ENCODE assay signal across 8 cellular contexts in the genomic region with DNA sequence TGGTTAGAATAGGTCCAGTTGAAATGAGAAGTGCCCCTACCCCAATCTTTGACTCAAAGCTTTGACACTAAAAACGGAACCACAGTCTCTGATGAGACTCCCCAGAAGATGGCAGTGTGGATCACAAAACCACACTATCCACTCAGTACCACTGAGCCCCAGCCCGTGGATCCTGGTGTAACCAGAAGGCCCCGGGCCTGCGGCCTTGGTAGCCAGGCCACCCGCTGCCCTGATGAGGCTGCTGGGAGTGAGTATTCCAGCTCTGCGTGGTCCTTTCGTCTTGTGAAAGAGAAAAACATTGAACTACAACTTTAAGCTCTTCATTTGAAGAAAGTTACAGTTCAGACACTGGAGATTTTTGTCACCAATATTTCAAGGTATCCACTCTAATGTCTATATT. TPM values are rescaled to one million over a fixed set of nuclear protein-coding genes. Genes with fewer than 3 reads are reported as not detected.
DNase-seq lines count a peak whose midpoint lies in the region; ATAC-seq and TF ChIP-seq lines count a peak whose summit lies in the region.

No MANE protein-coding gene starts in this region.

- no peaks in the 10 kb centered on the region for H3K4me1 Mint-ChIP-seq in activated naive CD4-positive, alpha-beta T cell treated with anti-CD3 and anti-CD28 coated beads for 36 hours (ENCODE audit: low read depth)

- H3K9me3 Mint-ChIP-seq in activated naive CD4-positive, alpha-beta T cell treated with anti-CD3 and anti-CD28 coated beads for 36 hours, result no peaks in the 10 kb centered on the region

- ATAC-seq in thoracic aorta (ENCODE audit: insufficient number of reproducible peaks, low FRiP score, low read depth) (peak; percentile 58), HG02884 (IDR thresholded peaks at IDR 0.05; ENCODE audit: unreplicated experiment) (no peak)

- TF ChIP-seq CTCF in GM12874 (IDR thresholded peaks at IDR 0.05; ENCODE audit: insufficient read depth, low read depth, low read length) (peak; percentile 63), thoracic aorta (IDR thresholded peaks at IDR 0.05) (peak; percentile 61)

- no peak overlapping the region for H3K27ac Mint-ChIP-seq in activated naive CD4-positive, alpha-beta T cell treated with anti-CD3 and anti-CD28 coated beads for 36 hours

- H3K36me3 ChIP-seq in SJCRH30 (no peaks in the 10 kb centered on the region), thoracic aorta (no peaks in the 10 kb centered on the region)

- intact Hi-C loops in activated naive CD4-positive, alpha-beta T cell treated with anti-CD3 and anti-CD28 coated beads for 36 hours (cut with micrococcal nuclease), result loop anchor here (1.0 kb wide), 4 partner anchors 102 to 1537 kb away; no protein-coding TSS in a partner anchor

- H3K36me3 Mint-ChIP-seq in activated naive CD4-positive, alpha-beta T cell treated with anti-CD3 and anti-CD28 coated beads for 36 hours (ENCODE audit: low read depth), result no peaks in the 10 kb centered on the region

- H3K27me3 ChIP-seq in SJCRH30, result no peaks in the 10 kb centered on the region
- no peaks in the 10 kb centered on the region for H3K27me3 ChIP-seq in thoracic aorta (replicated peaks; ENCODE audit: insufficient read depth)

- CTCF ChIA-PET in activated naive CD4-positive, alpha-beta T cell treated with anti-CD3 and anti-CD28 coated beads for 36 hours (lab: Charles Lee), result interaction anchor here (0.6 to 4.6 kb wide), 26 partner anchors 9 to 1646 kb away, joined by 3 to 122 read pairs (median 4); partner anchors contain the start of gene FBP1

- H3K9me3 ChIP-seq in SJCRH30 (replicated peaks) (no peaks in the 10 kb centered on the region), thoracic aorta (no peaks in the 10 kb centered on the region)

- peaks cover 2% of the 10 kb centered on the region for H3K27me3 Mint-ChIP-seq in activated naive CD4-positive, alpha-beta T cell treated with anti-CD3 and anti-CD28 coated beads for 36 hours (ENCODE audit: low read depth)

- H3K4me3 ChIP-seq in SJCRH30, result no peak overlapping the region
- H3K4me3 ChIP-seq in thoracic aorta, result no peak overlapping the region

- DNase-seq in LHCN-M2 (ENCODE audit: low read depth) (peak; percentile 85), SJCRH30 (peak; percentile 87 to 93), germinal center (ENCODE audit: low spot score) (peak; percentile 54), occipital lobe (lab: John Stamatoyannopoulos, UW) (peak; percentile 53), thoracic aorta (ENCODE audit: low spot score) (peak; percentile 46)
- peak; percentile 74 for DNase-seq in activated naive CD4-positive, alpha-beta T cell treated with anti-CD3 and anti-CD28 coated beads for 36 hours

- no peak overlapping the region for H3K27ac ChIP-seq in SJCRH30
- H3K27ac ChIP-seq in thoracic aorta, result peak overlapping the region; percentile 3 to 26

- H3K4me1 ChIP-seq in SJCRH30 (0 out of 2 replicates have a peak, but pooled peaks cover 3% of the 10 kb centered on the region), thoracic aorta (ENCODE audit: control insufficient read depth in 1 of 2, low read depth in 2 of 2) (peaks cover 5 to 42% of the 10 kb centered on the region in 2 donors)

- no peak overlapping the region for H3K4me3 Mint-ChIP-seq in activated naive CD4-positive, alpha-beta T cell treated with anti-CD3 and anti-CD28 coated beads for 36 hours

RNA-seq across cellular contexts. Expression of gene FBP1, which starts 42.2 kb away (rescaled TPM):
- not detected in 2 replicates for total RNA-seq in LHCN-M2 (2014; rRNA removed)
- polyA plus RNA-seq in LHCN-M2 (2012), result 0.18 TPM
- total RNA-seq in SJCRH30 (2014; rRNA removed; shearing (Covaris generic)), result not detected in 2 replicates
- 1 to 10 TPM; 1.5 to 1.9 TPM for total RNA-seq in activated naive CD4-positive, alpha-beta T cell treated with anti-CD3 and anti-CD28 coated beads for 36 hours
- not detected for total RNA-seq in occipital lobe
- 1 to 10 TPM; 3.8 to 6.6 TPM for total RNA-seq in thoracic aorta

RNA-seq across cellular contexts. Expression of gene AOPEP, which starts 45.0 kb away (rescaled TPM):
- total RNA-seq in LHCN-M2 (2014; rRNA removed), result 80.1 and 114 TPM in 2 replicates
- polyA plus RNA-seq in LHCN-M2 (2012), result 132 TPM
- 79.5 and 83.2 TPM in 2 replicates for total RNA-seq in SJCRH30 (2014; rRNA removed; shearing (Covaris generic))
- 1 to 10 TPM; 5.8 to 6.4 TPM for total RNA-seq in activated naive CD4-positive, alpha-beta T cell treated with anti-CD3 and anti-CD28 coated beads for 36 hours
- total RNA-seq in occipital lobe, result 32.1 TPM
- 100 to 1,000 TPM; 494 to 668 TPM for total RNA-seq in thoracic aorta
